8 cellular contexts compared by ENCODE assay signal in the genomic region with DNA sequence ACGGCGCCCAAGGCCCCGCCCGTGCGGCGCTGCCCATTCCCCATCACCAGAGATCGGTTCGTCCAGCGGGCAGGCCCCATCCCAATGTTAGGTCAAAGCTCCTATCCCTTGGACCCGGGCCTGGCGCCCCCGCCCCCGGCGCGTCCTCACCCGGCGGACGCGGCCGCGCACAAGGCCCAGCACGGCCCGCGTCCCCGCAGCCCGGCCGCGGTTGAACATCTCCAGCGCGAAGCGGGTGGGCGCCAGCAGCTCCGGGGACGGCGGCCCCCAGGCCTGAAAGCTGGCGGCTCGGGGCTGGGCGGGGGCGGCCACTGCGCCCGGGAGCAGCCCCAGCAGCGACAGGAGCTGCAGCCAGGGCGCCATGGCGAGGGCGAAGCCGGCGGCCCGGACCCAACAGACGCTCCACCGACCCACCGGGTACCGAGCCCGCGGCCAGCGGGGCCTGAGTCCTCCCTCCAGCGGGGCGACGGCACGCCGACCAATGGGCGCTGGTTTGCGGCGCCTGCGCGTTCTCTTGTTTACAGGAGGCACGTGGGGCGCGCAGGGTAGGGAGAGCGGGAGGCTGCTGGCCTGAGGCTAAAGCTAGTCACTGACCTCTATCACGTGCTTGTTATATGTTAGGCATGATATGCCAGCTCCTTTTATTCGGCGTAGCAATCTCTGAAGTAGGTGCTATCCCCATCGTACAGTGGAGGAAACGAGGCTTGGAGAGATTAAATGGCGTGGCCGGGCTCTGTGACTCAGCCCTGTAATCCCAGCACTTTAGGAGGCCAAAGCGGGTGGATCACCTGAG. TPM values are rescaled to one million over a fixed set of nuclear protein-coding genes. Genes with fewer than 3 reads are reported as not detected.
DNase-seq lines count a peak whose midpoint lies in the region; ATAC-seq, FAIRE-seq and TF ChIP-seq lines count a peak whose summit lies in the region.

A gene (minus strand): TSS at position 483 of the 793 bp plus-strand sequence. CDS start 120 bp downstream, at position 363.

- H3K27me3 ChIP-seq in SJSA1 (replicated peaks), result peaks cover 37% of the 10 kb centered on the region
- H3K27me3 ChIP-seq in pancreas, result no peaks in the 10 kb centered on the region
- peaks cover 19% of the 10 kb centered on the region for H3K27me3 ChIP-seq in thymus (ENCODE audit: control insufficient read depth, insufficient read depth)

- DNase-seq in DMS114 treated with DMSO at 0.1 percent for 48 hours (lab: John Stamatoyannopoulos, UW; ENCODE audit: unreplicated experiment), result peak; percentile 66
- DNase-seq in Jurkat, Clone E6-1 (ENCODE audit: low read depth, low spot score), result no peak
- peak; percentile 72 to 84 for DNase-seq in SJSA1 (ENCODE audit: low read depth in 1 of 2, low spot score in 2 of 2)
- peak; percentile 82 for DNase-seq in activated naive CD4-positive, alpha-beta T cell treated with anti-CD3 and anti-CD28 coated beads, Interleukin-2, amount 10 ng/mL, durations not matched to agents 7 days and 5 days
- DNase-seq in foreskin melanocyte, result peak; percentile 89
- peak; percentile 84 to 95 (median 88) for DNase-seq in pancreas

- H3K4me3 ChIP-seq in Jurkat, Clone E6-1 (ENCODE audit: low read length), result peak within 1 kb of the TSS; percentile 35
- H3K4me3 ChIP-seq in SJSA1 (peak within 1 kb of the TSS; percentile 36), pancreas (peak within 1 kb of the TSS; percentile 56 to 79 (median 70)), thymus (ENCODE audit: low read length) (peak within 1 kb of the TSS; percentile 58)

- H3K36me3 Mint-ChIP-seq in activated naive CD4-positive, alpha-beta T cell treated with anti-CD3 and anti-CD28 coated beads, Interleukin-2, amount 10 ng/mL, durations not matched to agents 7 days and 5 days, result no peaks in the 10 kb centered on the region

- H3K9me3 ChIP-seq in SJSA1 (replicated peaks) (no peaks in the 10 kb centered on the region), pancreas (no peaks in the 10 kb centered on the region), thymus (ENCODE audit: control insufficient read depth) (no peaks in the 10 kb centered on the region)

- intact Hi-C loops in pancreas (cut with DNase I), result no loop called here

- ATAC-seq in pancreas (peak; percentile 98 to 99 (median 99)), GM21528 (IDR thresholded peaks at IDR 0.05; ENCODE audit: low FRiP score, unreplicated experiment) (no peak)

- no peak for FAIRE-seq in pancreas (lab: Jason Lieb, UNC)

- no peak within 1 kb of the TSS for H3K27ac ChIP-seq in SJSA1
- H3K27ac ChIP-seq in pancreas, result no peak within 1 kb of the TSS
- no peak within 1 kb of the TSS for H3K27ac ChIP-seq in thymus (ENCODE audit: low read depth)

- H3K4me3 Mint-ChIP-seq in activated naive CD4-positive, alpha-beta T cell treated with anti-CD3 and anti-CD28 coated beads, Interleukin-2, amount 10 ng/mL, durations not matched to agents 7 days and 5 days, result peak within 1 kb of the TSS; percentile 69

- H3K27me3 Mint-ChIP-seq in activated naive CD4-positive, alpha-beta T cell treated with anti-CD3 and anti-CD28 coated beads, Interleukin-2, amount 10 ng/mL, durations not matched to agents 7 days and 5 days, result peaks cover 52% of the 10 kb centered on the region

- CTCF ChIA-PET in activated naive CD4-positive, alpha-beta T cell treated with anti-CD3 and anti-CD28 coated beads, Interleukin-2, amount 10 ng/mL, durations not matched to agents 7 days and 5 days (lab: Charles Lee), result interaction anchor here (0.6 to 3.1 kb wide), 4 partner anchors 9 to 160 kb away, joined by 3 to 10 read pairs (median 7); no protein-coding TSS in a partner anchor

- no peak within 1 kb of the TSS for H3K27ac Mint-ChIP-seq in activated naive CD4-positive, alpha-beta T cell treated with anti-CD3 and anti-CD28 coated beads, Interleukin-2, amount 10 ng/mL, durations not matched to agents 7 days and 5 days

- H3K36me3 ChIP-seq in SJSA1 (no peaks in the 10 kb centered on the region), pancreas (no peaks in the 10 kb centered on the region), thymus (ENCODE audit: control insufficient read depth, insufficient read depth) (no peaks in the 10 kb centered on the region)

- H3K4me1 ChIP-seq in SJSA1 (replicated peaks) (peaks cover 10% of the 10 kb centered on the region), pancreas (peaks cover 0 to 4% (median 0%) of the 10 kb centered on the region in 3 donors), thymus (ENCODE audit: control insufficient read depth, insufficient read depth, low read length) (peaks cover 6% of the 10 kb centered on the region)

- WGBS in pancreas, 2 donors, result 5 to 7% methylated on average over 42 to 77 of the region's 77 CpGs
- WGBS in thymus, result 9% methylated on average over 77 of the region's 77 CpGs

- no peaks in the 10 kb centered on the region for H3K9me3 Mint-ChIP-seq in activated naive CD4-positive, alpha-beta T cell treated with anti-CD3 and anti-CD28 coated beads, Interleukin-2, amount 10 ng/mL, durations not matched to agents 7 days and 5 days

- peaks cover 5% of the 10 kb centered on the region for H3K4me1 Mint-ChIP-seq in activated naive CD4-positive, alpha-beta T cell treated with anti-CD3 and anti-CD28 coated beads, Interleukin-2, amount 10 ng/mL, durations not matched to agents 7 days and 5 days

- no peak for TF ChIP-seq CTCF in pancreas (IDR thresholded peaks at IDR 0.05)

RNA-seq across cellular contexts. Expression of the gene that starts here (rescaled TPM):
- 18.7 TPM for polyA plus RNA-seq in Jurkat, Clone E6-1 (2012; ENCODE audit: insufficient read depth, insufficient read length)
- 4.9 and 5.6 TPM in 2 replicates for total RNA-seq in SJSA1 (2014; rRNA removed; shearing (Covaris generic))
- 10 to 100 TPM; 10.6 to 31.4 (median 19.9) TPM for total RNA-seq in pancreas
- 10 to 100 TPM; 14.8 to 43.2 TPM for polyA plus RNA-seq in pancreas
- 17.6 TPM for polyA plus RNA-seq in thymus
